1 cellular context compared by ENCODE assay signal in genomic region chr11:793556-793955, GRCh38.
TF ChIP-seq lines count a peak whose summit lies in the region.

No MANE protein-coding gene starts in this region.

TF ChIP-seq in IMR-90, 13 proteins besides CTCF, POLR2A, EP300 and RAD21:
- no peak for TF ChIP-seq CEBPB (IDR thresholded peaks at IDR 0.05; ENCODE audit: low read depth, low read length)
- no peak for TF ChIP-seq MAFK (IDR thresholded peaks at IDR 0.05; ENCODE audit: low read depth, low read length)
- TF ChIP-seq, protein P1, sequence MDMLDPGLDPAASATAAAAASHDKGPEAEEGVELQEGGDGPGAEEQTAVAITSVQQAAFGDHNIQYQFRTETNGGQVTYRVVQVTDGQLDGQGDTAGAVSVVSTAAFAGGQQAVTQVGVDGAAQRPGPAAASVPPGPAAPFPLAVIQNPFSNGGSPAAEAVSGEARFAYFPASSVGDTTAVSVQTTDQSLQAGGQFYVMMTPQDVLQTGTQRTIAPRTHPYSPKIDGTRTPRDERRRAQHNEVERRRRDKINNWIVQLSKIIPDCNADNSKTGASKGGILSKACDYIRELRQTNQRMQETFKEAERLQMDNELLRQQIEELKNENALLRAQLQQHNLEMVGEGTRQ (IDR thresholded peaks at IDR 0.05; ENCODE audit: low read depth, low read length) = no peak
- no peak for TF ChIP-seq CHD1 (IDR thresholded peaks at IDR 0.05; ENCODE audit: low read depth, low read length)
- no peak for TF ChIP-seq MXI1 (IDR thresholded peaks at IDR 0.05; ENCODE audit: borderline replicate concordance, low read depth, low read length)
- TF ChIP-seq NFE2L2 (IDR thresholded peaks at IDR 0.05; ENCODE audit: low read depth, low read length) = no peak
- no peak for TF ChIP-seq RCOR1 (IDR thresholded peaks at IDR 0.05; ENCODE audit: insufficient replicate concordance, low read length)
- no peak for TF ChIP-seq SMC3 (IDR thresholded peaks at IDR 0.05; ENCODE audit: low read depth, low read length)
- TF ChIP-seq, protein P2, sequence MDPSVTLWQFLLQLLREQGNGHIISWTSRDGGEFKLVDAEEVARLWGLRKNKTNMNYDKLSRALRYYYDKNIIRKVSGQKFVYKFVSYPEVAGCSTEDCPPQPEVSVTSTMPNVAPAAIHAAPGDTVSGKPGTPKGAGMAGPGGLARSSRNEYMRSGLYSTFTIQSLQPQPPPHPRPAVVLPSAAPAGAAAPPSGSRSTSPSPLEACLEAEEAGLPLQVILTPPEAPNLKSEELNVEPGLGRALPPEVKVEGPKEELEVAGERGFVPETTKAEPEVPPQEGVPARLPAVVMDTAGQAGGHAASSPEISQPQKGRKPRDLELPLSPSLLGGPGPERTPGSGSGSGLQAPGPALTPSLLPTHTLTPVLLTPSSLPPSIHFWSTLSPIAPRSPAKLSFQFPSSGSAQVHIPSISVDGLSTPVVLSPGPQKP (IDR thresholded peaks at IDR 0.05; ENCODE audit: borderline replicate concordance, low read depth, low read length) = no peak
- no peak for TF ChIP-seq BHLHE40 (IDR thresholded peaks at IDR 0.05; ENCODE audit: low read depth, low read length)
- no peak for TF ChIP-seq FOS (IDR thresholded peaks at IDR 0.05; ENCODE audit: low read depth, low read length)
- no peak for TF ChIP-seq RFX5 (IDR thresholded peaks at IDR 0.05; ENCODE audit: low read depth, low read length)
- TF ChIP-seq MAZ (IDR thresholded peaks at IDR 0.05; ENCODE audit: borderline replicate concordance, low read depth, low read length) = no peak
TF ChIP-seq in IMR-90: peak in this region for 0.
